18 cellular contexts compared by ENCODE assay signal in genomic region chr12:26818201-26818600, GRCh38.
"Had no signal": no experiment of that assay in that cellular context is flagged by ENCODE, and none has a peak within 500 bp of the region (broad histone marks: within the 10 kb centered on the region; RNA-seq: fewer than 3 reads in every experiment).

No MANE protein-coding gene starts in this region.

- H3K9me3 ChIP-seq: gastrocnemius medialis, heart right ventricle, ovary, suprapubic skin, thyroid gland had no signal

- H3K27me3 Mint-ChIP-seq: type B pancreatic cell had no signal

- ATAC-seq: esophagus mucosa, gastrocnemius medialis, left lobe of liver, natural killer cell, right cardiac atrium had no signal

- H3K4me2 ChIP-seq: neural progenitor cell, smooth muscle cell had no signal

- H3K4me3 Mint-ChIP-seq: mesothelial cell of epicardium, natural killer cell, neural progenitor cell, type B pancreatic cell had no signal

- DNase-seq: effector memory CD4-positive, alpha-beta T cell; gastrocnemius medialis; heart right ventricle; islet precursor cell; natural killer cell; nucleus accumbens; ovary; right cardiac atrium; stimulated activated CD4-positive, alpha-beta T cell treated with anti-CD3 and anti-CD28 coated beads, Interleukin-2, amount 100 ng/mL, for 48 hours; stimulated activated naive CD4-positive, alpha-beta T cell treated with Interleukin-2 at 50 U/mL for 16 hours; thyroid gland had no signal

- H3K36me3 Mint-ChIP-seq: mesothelial cell of epicardium, natural killer cell, neural progenitor cell had no signal

- H3K9me3 Mint-ChIP-seq: mesothelial cell of epicardium, natural killer cell, neural progenitor cell, type B pancreatic cell had no signal

- H3K4me3 ChIP-seq: gastrocnemius medialis, heart right ventricle, neural progenitor cell, ovary, smooth muscle cell, suprapubic skin, thyroid gland had no signal

- H3K4me1 ChIP-seq: neural progenitor cell, thyroid gland had no signal

- H2AFZ ChIP-seq: neural progenitor cell had no signal

- H3K4me1 Mint-ChIP-seq: neural progenitor cell had no signal

- H3K27me3 ChIP-seq: gastrocnemius medialis, heart right ventricle, neural progenitor cell, ovary, suprapubic skin, thyroid gland had no signal

- H3K27ac ChIP-seq: gastrocnemius medialis, neural progenitor cell, ovary, thyroid gland had no signal

- H3K27ac Mint-ChIP-seq: natural killer cell, neural progenitor cell had no signal

- H3K36me3 ChIP-seq: gastrocnemius medialis, heart right ventricle, neural progenitor cell, ovary, suprapubic skin, thyroid gland had no signal
